ENCODE assay signal across 1 cellular context in genomic region chr4:38500433-38500832, GRCh38.
TF ChIP-seq lines count a peak whose summit lies in the region.

No MANE protein-coding gene starts in this region.

TF ChIP-seq in SK-N-SH treated with all-trans-retinoic acid at 6 μM for 48 hours, 23 proteins besides CTCF, POLR2A, EP300 and RAD21 (continued from another document):
- no peak for TF ChIP-seq PATZ1 (CRISPR knock-in tag; IDR thresholded peaks at IDR 0.05; ENCODE audit: borderline replicate concordance)
